8 cellular contexts compared by ENCODE assay signal in the genomic region with DNA sequence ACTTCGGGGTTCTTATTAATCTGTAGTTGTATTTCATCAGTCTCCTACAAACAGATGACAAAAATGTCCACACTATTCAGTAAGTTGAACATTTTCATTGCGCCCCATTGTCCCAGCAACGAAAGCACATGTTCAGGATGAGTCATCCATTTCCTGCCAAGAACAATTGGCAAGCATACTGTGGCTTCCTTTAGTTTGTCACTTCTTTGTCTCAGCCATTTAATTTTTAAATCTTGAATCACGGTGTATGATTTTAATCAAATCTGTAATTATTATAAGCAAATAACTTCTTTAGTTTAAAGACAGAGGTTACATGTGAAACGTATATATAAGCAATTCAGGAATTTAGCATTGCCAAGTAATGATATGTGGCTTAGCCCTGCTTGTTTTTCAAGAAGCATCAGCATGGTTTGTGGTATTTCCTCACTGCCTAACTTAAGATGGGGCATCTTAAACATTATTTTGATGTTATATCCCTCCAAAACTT.
DNase-seq lines count a peak whose midpoint lies in the region; ATAC-seq, FAIRE-seq and TF ChIP-seq lines count a peak whose summit lies in the region.

No MANE protein-coding gene starts in this region.

- no peaks in the 10 kb centered on the region for H3K27me3 ChIP-seq in CD4-positive, alpha-beta T cell (ENCODE audit: control insufficient read depth, insufficient read depth, low read length)

- peak in 8 of 10 experiments; percentile 1 to 36 (median 13) for DNase-seq in CD4-positive, alpha-beta T cell
- DNase-seq in SHP77 treated with DMSO at 0.1 percent for 48 hours (lab: John Stamatoyannopoulos, UW) (peak; percentile 69), astrocyte of the spinal cord (ENCODE audit: low read depth, low spot score) (peak; percentile 95), DMS114 treated with DMSO at 0.1 percent for 48 hours (lab: John Stamatoyannopoulos, UW; ENCODE audit: unreplicated experiment) (no peak)
- peak; percentile 41 for DNase-seq in stimulated activated CD4-positive, alpha-beta T cell treated with anti-CD3 and anti-CD28 coated beads, Interleukin-2, amount 100 ng/mL, for 4 hours (ENCODE audit: low read depth)

- peak; percentile 80 for ATAC-seq in CD4-positive, alpha-beta T cell (ENCODE audit: poor library complexity)
- ATAC-seq in GM19043 (IDR thresholded peaks at IDR 0.05; ENCODE audit: low read depth, unreplicated experiment): peak; percentile 87
- ATAC-seq in HG03442 (IDR thresholded peaks at IDR 0.05; ENCODE audit: unreplicated experiment): peak; percentile 96

- CTCF ChIA-PET in CD4-positive, alpha-beta T cell (lab: Charles Lee): no interaction called here

- TF ChIP-seq CTCF in CD4-positive, alpha-beta T cell (IDR thresholded peaks at IDR 0.05): no peak
- no peak for TF ChIP-seq CTCF in astrocyte of the spinal cord (IDR thresholded peaks at IDR 0.05; ENCODE audit: low read depth, low read length)

- H3K9me3 Mint-ChIP-seq in CD4-positive, alpha-beta T cell: no peaks in the 10 kb centered on the region

- peak; percentile 62 for FAIRE-seq in islet of Langerhans (lab: Jason Lieb, UNC)

- intact Hi-C loops in CD4-positive, alpha-beta T cell (cut with DNase I, micrococcal nuclease): no loop called here

- H3K27ac ChIP-seq in CD4-positive, alpha-beta T cell (ENCODE audit: low read depth, low read length): no peak overlapping the region

- no peak overlapping the region for H3K27ac Mint-ChIP-seq in CD4-positive, alpha-beta T cell

- H3K27me3 Mint-ChIP-seq in CD4-positive, alpha-beta T cell: no peaks in the 10 kb centered on the region

- in situ Hi-C loops in astrocyte of the spinal cord (cut with HindIII; ENCODE audit: low sequenced_read_pairs): no loop called here

- POLR2A ChIA-PET in CD4-positive, alpha-beta T cell (lab: Charles Lee): no interaction called here

- no peak overlapping the region for H3K4me3 Mint-ChIP-seq in CD4-positive, alpha-beta T cell

- no peaks in the 10 kb centered on the region for H3K36me3 Mint-ChIP-seq in CD4-positive, alpha-beta T cell (ENCODE audit: low read depth)

- H3K9me3 ChIP-seq in CD4-positive, alpha-beta T cell (ENCODE audit: control insufficient read depth, low read length): no peaks in the 10 kb centered on the region

- no peak overlapping the region for H3K4me3 ChIP-seq in astrocyte of the spinal cord (ENCODE audit: low read depth, low read length)

- H3K4me1 Mint-ChIP-seq in CD4-positive, alpha-beta T cell (ENCODE audit: low read depth): peaks cover 14% of the 10 kb centered on the region
